ENCODE assay signal across 36 cellular contexts in the genomic region with DNA sequence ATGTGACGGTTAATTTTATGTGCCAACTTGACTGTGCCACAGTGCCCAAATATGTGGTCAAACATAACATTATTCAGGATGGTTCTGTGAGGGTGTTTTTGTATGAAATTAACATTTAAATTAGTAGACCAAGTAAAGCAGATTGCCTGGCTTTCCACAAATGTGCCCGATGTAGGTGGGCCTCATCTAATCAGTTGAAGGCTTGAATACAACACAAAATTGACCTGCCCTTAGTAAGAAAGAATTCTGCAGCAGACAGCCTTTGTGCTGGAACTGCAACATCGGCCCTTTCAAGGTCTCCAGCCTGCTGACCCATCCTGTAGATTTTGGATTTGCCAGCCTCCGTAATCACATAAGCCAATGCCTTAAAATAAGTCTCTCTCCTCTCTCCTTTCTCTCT.
"Had no signal": no experiment of that assay in that cellular context is flagged by ENCODE, and none has a peak within 500 bp of the region (broad histone marks: within the 10 kb centered on the region; RNA-seq: fewer than 3 reads in every experiment).

No MANE protein-coding gene starts in this region.

- H3K4me3 ChIP-seq: ascending aorta, cardiac muscle cell had no signal

- H3K27me3 Mint-ChIP-seq: activated CD4-positive, alpha-beta memory T cell treated with anti-CD3 and anti-CD28 coated beads, Interleukin-2, amount 10 ng/mL, durations not matched to agents 7 days and 5 days; activated naive CD4-positive, alpha-beta T cell treated with anti-CD3 and anti-CD28 coated beads, Interleukin-2, amount 10 ng/mL, durations not matched to agents 7 days and 5 days; activated naive CD8-positive, alpha-beta T cell treated with anti-CD3 and anti-CD28 coated beads, Interleukin-2, amount 50 U/mL, for 24 hours; brain; central memory CD8-positive, alpha-beta T cell had no signal

- H3K4me1 Mint-ChIP-seq: activated CD4-positive, alpha-beta memory T cell treated with anti-CD3 and anti-CD28 coated beads, Interleukin-2, amount 10 ng/mL, durations not matched to agents 7 days and 5 days; activated CD4-positive, alpha-beta T cell treated with anti-CD3 and anti-CD28 coated beads for 36 hours; activated CD4-positive, alpha-beta T cell treated with anti-CD3 and anti-CD28 coated beads, Interleukin-2, amount 10 ng/mL, durations not matched to agents 7 days and 5 days; activated CD8-positive, alpha-beta memory T cell treated with anti-CD3 and anti-CD28 coated beads, Interleukin-2, amount 10 ng/mL, durations not matched to agents 7 days and 5 days; activated naive CD4-positive, alpha-beta T cell treated with anti-CD3 and anti-CD28 coated beads, Interleukin-2, amount 10 ng/mL, durations not matched to agents 7 days and 5 days; activated naive CD4-positive, alpha-beta T cell treated with anti-CD3 and anti-CD28 coated beads, Interleukin-2, amount 50 U/mL, for 24 hours; activated naive CD8-positive, alpha-beta T cell treated with anti-CD3 and anti-CD28 coated beads, Interleukin-2, amount 10 ng/mL, durations not matched to agents 7 days and 5 days; activated naive CD8-positive, alpha-beta T cell treated with anti-CD3 and anti-CD28 coated beads, Interleukin-2, amount 50 U/mL, for 24 hours; brain had no signal

- DNase-seq: activated CD4-positive, alpha-beta memory T cell treated with anti-CD3 and anti-CD28 coated beads, Interleukin-2, amount 10 ng/mL, durations not matched to agents 7 days and 5 days; activated CD4-positive, alpha-beta T cell treated with anti-CD3 and anti-CD28 coated beads for 1 hour; activated CD4-positive, alpha-beta T cell treated with anti-CD3 and anti-CD28 coated beads for 36 hours; activated CD4-positive, alpha-beta T cell treated with anti-CD3 and anti-CD28 coated beads, Interleukin-2, amount 10 ng/mL, durations not matched to agents 7 days and 5 days; activated CD4-positive, alpha-beta T cell treated with anti-CD3 and anti-CD28 coated beads, Interleukin-2, amount 50 U/mL, for 48 hours; activated CD4-positive, CD25-positive, alpha-beta regulatory T cell; activated CD8-positive, alpha-beta memory T cell treated with anti-CD3 and anti-CD28 coated beads for 24 hours; activated CD8-positive, alpha-beta memory T cell treated with anti-CD3 and anti-CD28 coated beads, Interleukin-2, amount 10 ng/mL, durations not matched to agents 7 days and 5 days; activated CD8-positive, alpha-beta memory T cell treated with anti-CD3 and anti-CD28 coated beads, Interleukin-2, amount 50 U/mL, for 48 hours; activated CD8-positive, alpha-beta T cell treated with anti-CD3 and anti-CD28 coated beads, Interleukin-2, amount 10 ng/mL, durations not matched to agents 7 days and 5 days; activated effector memory CD4-positive, alpha-beta T cell treated with Interleukin-2 at 50 U/mL for 16 hours; activated gamma-delta T cell; activated naive CD4-positive, alpha-beta T cell treated with anti-CD3 and anti-CD28 coated beads, Interleukin-2, amount 10 ng/mL, durations not matched to agents 7 days and 5 days; activated naive CD4-positive, alpha-beta T cell treated with Interleukin-2 at 50 U/mL for 16 hours; activated naive CD8-positive, alpha-beta T cell treated with anti-CD3 and anti-CD28 coated beads, Interleukin-2, amount 10 ng/mL, durations not matched to agents 7 days and 5 days; activated naive CD8-positive, alpha-beta T cell treated with anti-CD3 and anti-CD28 coated beads, Interleukin-2, amount 50 U/mL, for 24 hours; activated T-cell treated with anti-CD3 and anti-CD28 coated beads, Interleukin-2, amount 50 U/mL, for 24 hours; activated T-cell treated with anti-CD3 and anti-CD28 coated beads, Interleukin-2, amount 50 U/mL, for 48 hours; amygdala; anterior cingulate cortex; caudate nucleus; cerebellar nuclear complex; T-helper 1 cell; T-helper 2 cell; T-helper 9 cell had no signal

- H3K4me1 ChIP-seq: ascending aorta had no signal

- H3K36me3 Mint-ChIP-seq: activated CD8-positive, alpha-beta memory T cell treated with anti-CD3 and anti-CD28 coated beads, Interleukin-2, amount 10 ng/mL, durations not matched to agents 7 days and 5 days; activated naive CD4-positive, alpha-beta T cell treated with anti-CD3 and anti-CD28 coated beads, Interleukin-2, amount 10 ng/mL, durations not matched to agents 7 days and 5 days; activated naive CD4-positive, alpha-beta T cell treated with anti-CD3 and anti-CD28 coated beads, Interleukin-2, amount 50 U/mL, for 24 hours; activated naive CD8-positive, alpha-beta T cell; activated naive CD8-positive, alpha-beta T cell treated with anti-CD3 and anti-CD28 coated beads, Interleukin-2, amount 10 ng/mL, durations not matched to agents 7 days and 5 days had no signal

- H3K9me3 Mint-ChIP-seq: activated CD4-positive, alpha-beta memory T cell treated with anti-CD3 and anti-CD28 coated beads, Interleukin-2, amount 10 ng/mL, durations not matched to agents 7 days and 5 days; activated CD4-positive, alpha-beta T cell treated with anti-CD3 and anti-CD28 coated beads, Interleukin-2, amount 10 ng/mL, durations not matched to agents 7 days and 5 days; activated naive CD4-positive, alpha-beta T cell treated with anti-CD3 and anti-CD28 coated beads, Interleukin-2, amount 10 ng/mL, durations not matched to agents 7 days and 5 days; activated naive CD4-positive, alpha-beta T cell treated with anti-CD3 and anti-CD28 coated beads, Interleukin-2, amount 50 U/mL, for 24 hours; activated naive CD8-positive, alpha-beta T cell treated with anti-CD3 and anti-CD28 coated beads, Interleukin-2, amount 10 ng/mL, durations not matched to agents 7 days and 5 days; activated naive CD8-positive, alpha-beta T cell treated with anti-CD3 and anti-CD28 coated beads, Interleukin-2, amount 50 U/mL, for 24 hours; activated T-cell treated with anti-CD3 and anti-CD28 coated beads, Interleukin-2, amount 50 U/mL, for 24 hours; activated T-helper 2 cell treated with anti-CD3 and anti-CD28 coated beads, Interferon-gamma antibody, Interleukin-2, Interleukin-4, amounts not matched to agents 10 μg/mL and 5 μg/mL and 100 μg/mL, durations not matched to agents 14 hours and 24 hours and 36 hours; T-helper 1 cell treated with Interleukin-12 subunit alpha and Interleukin-12 subunit beta and Interleukin-4 antibody, amounts not matched to agents 30 μg/mL and 1 μg/mL, for 36 hours; T-helper 2 cell treated with Interferon-gamma antibody and Interleukin-4, amounts not matched to agents 5 μg/mL and 100 μg/mL, for 36 hours had no signal

- H3K27ac Mint-ChIP-seq: activated CD4-positive, alpha-beta memory T cell treated with anti-CD3 and anti-CD28 coated beads, Interleukin-2, amount 10 ng/mL, durations not matched to agents 7 days and 5 days; activated CD4-positive, alpha-beta T cell treated with anti-CD3 and anti-CD28 coated beads for 36 hours; activated CD4-positive, alpha-beta T cell treated with anti-CD3 and anti-CD28 coated beads, Interleukin-2, amount 10 ng/mL, durations not matched to agents 7 days and 5 days; activated CD8-positive, alpha-beta memory T cell treated with anti-CD3 and anti-CD28 coated beads, Interleukin-2, amount 10 ng/mL, durations not matched to agents 7 days and 5 days; activated CD8-positive, alpha-beta T cell treated with anti-CD3 and anti-CD28 coated beads, Interleukin-2, amount 10 ng/mL, durations not matched to agents 7 days and 5 days; activated naive CD4-positive, alpha-beta T cell treated with anti-CD3 and anti-CD28 coated beads, Interleukin-2, amount 10 ng/mL, durations not matched to agents 7 days and 5 days; activated naive CD4-positive, alpha-beta T cell treated with anti-CD3 and anti-CD28 coated beads, Interleukin-2, amount 50 U/mL, for 24 hours; activated naive CD8-positive, alpha-beta T cell; activated naive CD8-positive, alpha-beta T cell treated with anti-CD3 and anti-CD28 coated beads, Interleukin-2, amount 10 ng/mL, durations not matched to agents 7 days and 5 days; activated naive CD8-positive, alpha-beta T cell treated with anti-CD3 and anti-CD28 coated beads, Interleukin-2, amount 50 U/mL, for 24 hours; activated T-cell treated with anti-CD3 and anti-CD28 coated beads, Interleukin-2, amount 50 U/mL, for 24 hours; activated T-helper 2 cell treated with anti-CD3 and anti-CD28 coated beads, Interferon-gamma antibody, Interleukin-2, Interleukin-4, amounts not matched to agents 10 μg/mL and 5 μg/mL and 100 μg/mL, durations not matched to agents 14 hours and 24 hours and 36 hours; brain; T-helper 1 cell treated with Interleukin-12 subunit alpha and Interleukin-12 subunit beta and Interleukin-4 antibody, amounts not matched to agents 30 μg/mL and 1 μg/mL, for 36 hours; T-helper 2 cell treated with Interferon-gamma antibody and Interleukin-4, amounts not matched to agents 5 μg/mL and 100 μg/mL, for 36 hours had no signal

- ATAC-seq: activated CD4-positive, alpha-beta T cell treated with anti-CD3 and anti-CD28 coated beads for 36 hours; activated CD4-positive, CD25-positive, alpha-beta regulatory T cell treated with anti-CD3 and anti-CD28 coated beads, Interleukin-2, amount 50 U/mL, for 24 hours; activated CD8-positive, alpha-beta memory T cell treated with anti-CD3 and anti-CD28 coated beads, Interleukin-2, amount 10 ng/mL, durations not matched to agents 7 days and 5 days; activated CD8-positive, alpha-beta T cell treated with anti-CD3 and anti-CD28 coated beads, Interleukin-2, amount 10 ng/mL, durations not matched to agents 7 days and 5 days; activated naive CD8-positive, alpha-beta T cell treated with anti-CD3 and anti-CD28 coated beads, Interleukin-2, amount 50 U/mL, for 24 hours had no signal

- H3K27me3 ChIP-seq: ascending aorta, cardiac muscle cell had no signal

- H3K36me3 ChIP-seq: ascending aorta, cardiac muscle cell had no signal

- H3K27ac ChIP-seq: ascending aorta, cardiac muscle cell, VCaP had no signal

- H3K4me3 Mint-ChIP-seq: activated CD4-positive, alpha-beta memory T cell treated with anti-CD3 and anti-CD28 coated beads, Interleukin-2, amount 10 ng/mL, durations not matched to agents 7 days and 5 days; activated CD4-positive, alpha-beta T cell treated with anti-CD3 and anti-CD28 coated beads for 36 hours; activated CD4-positive, alpha-beta T cell treated with anti-CD3 and anti-CD28 coated beads, Interleukin-2, amount 10 ng/mL, durations not matched to agents 7 days and 5 days; activated CD8-positive, alpha-beta memory T cell treated with anti-CD3 and anti-CD28 coated beads, Interleukin-2, amount 10 ng/mL, durations not matched to agents 7 days and 5 days; activated CD8-positive, alpha-beta T cell treated with anti-CD3 and anti-CD28 coated beads, Interleukin-2, amount 10 ng/mL, durations not matched to agents 7 days and 5 days; activated naive CD4-positive, alpha-beta T cell treated with anti-CD3 and anti-CD28 coated beads, Interleukin-2, amount 10 ng/mL, durations not matched to agents 7 days and 5 days; activated naive CD4-positive, alpha-beta T cell treated with anti-CD3 and anti-CD28 coated beads, Interleukin-2, amount 50 U/mL, for 24 hours; activated naive CD8-positive, alpha-beta T cell; activated naive CD8-positive, alpha-beta T cell treated with anti-CD3 and anti-CD28 coated beads, Interleukin-2, amount 10 ng/mL, durations not matched to agents 7 days and 5 days; activated naive CD8-positive, alpha-beta T cell treated with anti-CD3 and anti-CD28 coated beads, Interleukin-2, amount 50 U/mL, for 24 hours; activated T-cell treated with anti-CD3 and anti-CD28 coated beads, Interleukin-2, amount 50 U/mL, for 24 hours; brain; central memory CD8-positive, alpha-beta T cell; T-helper 1 cell treated with Interleukin-12 subunit alpha and Interleukin-12 subunit beta and Interleukin-4 antibody, amounts not matched to agents 30 μg/mL and 1 μg/mL, for 36 hours; T-helper 2 cell treated with Interferon-gamma antibody and Interleukin-4, amounts not matched to agents 5 μg/mL and 100 μg/mL, for 36 hours had no signal

- H3K9me3 ChIP-seq: ascending aorta had no signal
